ENCODE assay signal across 8 cellular contexts in genomic region chr17:77528516-77529327, GRCh38.
A peak's percentile ranks its signal among the peaks of the same experiment; 100 is the strongest.
DNase-seq lines count a peak whose midpoint lies in the region; ATAC-seq, FAIRE-seq and TF ChIP-seq lines count a peak whose summit lies in the region.

No MANE protein-coding gene starts in this region.

- no peaks in the 10 kb centered on the region for H3K9me3 Mint-ChIP-seq in activated CD8-positive, alpha-beta T cell treated with anti-CD3 and anti-CD28 coated beads for 36 hours

- TF ChIP-seq CTCF in activated CD8-positive, alpha-beta T cell treated with anti-CD3 and anti-CD28 coated beads for 36 hours (IDR thresholded peaks at IDR 0.05): peak; percentile 45
- TF ChIP-seq CTCF in left ventricle myocardium inferior (IDR thresholded peaks at IDR 0.05; ENCODE audit: borderline replicate concordance) (no peak), kidney (IDR thresholded peaks at IDR 0.05; ENCODE audit: borderline replicate concordance, extremely low read depth, insufficient read depth) (no peak)

- H3K27ac ChIP-seq in left ventricle myocardium inferior (replicated peaks) (no peak overlapping the region), kidney (ENCODE audit: low read depth in 2 of 2, low read length in 2 of 2) (no peak overlapping the region)

- POLR2A ChIA-PET in activated CD8-positive, alpha-beta T cell treated with anti-CD3 and anti-CD28 coated beads for 36 hours (lab: Charles Lee): interaction anchor here (1.3 to 1.8 kb wide), 2 partner anchors 23 to 350 kb away, joined by 3 to 5 read pairs; no protein-coding TSS in a partner anchor

- no peaks in the 10 kb centered on the region for H3K36me3 Mint-ChIP-seq in activated CD8-positive, alpha-beta T cell treated with anti-CD3 and anti-CD28 coated beads for 36 hours (ENCODE audit: low read depth)

- H3K27me3 Mint-ChIP-seq in activated CD8-positive, alpha-beta T cell treated with anti-CD3 and anti-CD28 coated beads for 36 hours: peaks cover 18% of the 10 kb centered on the region

- peak overlapping the region; percentile 62 for H3K4me3 ChIP-seq in left ventricle myocardium inferior
- H3K4me3 ChIP-seq in kidney (ENCODE audit: low read length in 2 of 2): no peak overlapping the region

- CTCF ChIA-PET in activated CD8-positive, alpha-beta T cell treated with anti-CD3 and anti-CD28 coated beads for 36 hours (lab: Charles Lee): interaction anchor here (0.9 to 1.6 kb wide), 4 partner anchors 11 to 490 kb away, joined by 3 to 8 read pairs (median 4); no protein-coding TSS in a partner anchor

- peak overlapping the region; percentile 62 for H3K4me3 Mint-ChIP-seq in activated CD8-positive, alpha-beta T cell treated with anti-CD3 and anti-CD28 coated beads for 36 hours

- H3K9ac ChIP-seq in kidney (ENCODE audit: low read length in 2 of 2): no peak overlapping the region

- intact Hi-C loops in activated CD8-positive, alpha-beta T cell treated with anti-CD3 and anti-CD28 coated beads for 36 hours (cut with micrococcal nuclease): no loop called here
- intact Hi-C loops in left ventricle myocardium inferior (cut with micrococcal nuclease): no loop called here
- intact Hi-C loops in kidney (cut with DNase I): no loop called here

- H3K36me3 ChIP-seq in left ventricle myocardium inferior: no peaks in the 10 kb centered on the region
- no peaks in the 10 kb centered on the region for H3K36me3 ChIP-seq in kidney (ENCODE audit: control insufficient read depth in 1 of 2, insufficient read depth in 2 of 2, low read length in 2 of 2)

- H3K9me3 ChIP-seq in left ventricle myocardium inferior (replicated peaks): no peaks in the 10 kb centered on the region
- no peaks in the 10 kb centered on the region for H3K9me3 ChIP-seq in kidney (ENCODE audit: control insufficient read depth in 1 of 2, low read length in 2 of 2)

- peaks cover 1% of the 10 kb centered on the region for H3K4me1 Mint-ChIP-seq in activated CD8-positive, alpha-beta T cell treated with anti-CD3 and anti-CD28 coated beads for 36 hours (ENCODE audit: low read depth)

- peak; percentile 83 for ATAC-seq in activated CD8-positive, alpha-beta T cell treated with anti-CD3 and anti-CD28 coated beads for 36 hours

- no peak for FAIRE-seq in kidney (lab: Jason Lieb, UNC)

- peaks cover 38% of the 10 kb centered on the region for H3K27me3 ChIP-seq in left ventricle myocardium inferior (ENCODE audit: low read depth)

- peak; percentile 14 for DNase-seq in activated gamma-delta T cell treated with Interleukin-2 at 50 U/mL for 16 hours
- no peak for DNase-seq in activated gamma-delta T cell (lab: John Stamatoyannopoulos, UW)
- DNase-seq in activated CD8-positive, alpha-beta T cell treated with anti-CD3 and anti-CD28 coated beads for 36 hours: peak; percentile 66
- peak; percentile 25 for DNase-seq in left ventricle myocardium inferior
- peak; percentile 35 for DNase-seq in stimulated activated CD4-positive, alpha-beta T cell treated with anti-CD3 and anti-CD28 coated beads, Interleukin-4, amount 100 ng/mL, for 24 hours
- DNase-seq in CD1c-positive myeloid dendritic cell (ENCODE audit: extremely low spot score): no peak
- DNase-seq in kidney: no peak
- no peak for DNase-seq in globus pallidus (ENCODE audit: low spot score)

- H3K4me1 ChIP-seq in left ventricle myocardium inferior (peaks cover 14% of the 10 kb centered on the region), kidney (ENCODE audit: control insufficient read depth in 1 of 2, insufficient read depth in 1 of 2, low read depth in 1 of 2, low read length in 2 of 2) (no peaks in the 10 kb centered on the region)

- no peak overlapping the region for H3K27ac Mint-ChIP-seq in activated CD8-positive, alpha-beta T cell treated with anti-CD3 and anti-CD28 coated beads for 36 hours

Comparison
In these comparisons a context has a peak if more than half of its experiments do, and no peak if none do; other contexts are left out.
1. DNase-seq: peak in activated gamma-delta T cell treated with Interleukin-2 at 50 U/mL for 16 hours (single experiment), activated CD8-positive, alpha-beta T cell treated with anti-CD3 and anti-CD28 coated beads for 36 hours (single experiment), left ventricle myocardium inferior (single experiment) and stimulated activated CD4-positive, alpha-beta T cell treated with anti-CD3 and anti-CD28 coated beads, Interleukin-4, amount 100 ng/mL, for 24 hours (single experiment); none in activated gamma-delta T cell (single experiment), CD1c-positive myeloid dendritic cell (single experiment), kidney (single experiment) and globus pallidus (single experiment).